In genomic region chr3:20040476-20041196, GRCh38 we compare ENCODE assay signal across 8 cellular contexts. TPM values are rescaled to one million over a fixed set of nuclear protein-coding genes. Genes with fewer than 3 reads are reported as not detected.
DNase-seq lines count a peak whose midpoint lies in the region; ATAC-seq and TF ChIP-seq lines count a peak whose summit lies in the region.

No MANE protein-coding gene starts in this region.

- TF ChIP-seq POLR2A in ovary (IDR thresholded peaks at IDR 0.05): peak; percentile 7

- H3K4me1 Mint-ChIP-seq in activated naive CD8-positive, alpha-beta T cell treated with anti-CD3 and anti-CD28 coated beads, Interleukin-2, amount 50 U/mL, for 24 hours: peaks cover 53% of the 10 kb centered on the region
- peaks cover 35% of the 10 kb centered on the region for H3K4me1 Mint-ChIP-seq in type B pancreatic cell (ENCODE audit: unreplicated experiment)

- H3K27ac Mint-ChIP-seq in activated naive CD8-positive, alpha-beta T cell treated with anti-CD3 and anti-CD28 coated beads, Interleukin-2, amount 50 U/mL, for 24 hours: peak overlapping the region; percentile 89
- peak overlapping the region; percentile 93 for H3K27ac Mint-ChIP-seq in type B pancreatic cell

- no peaks in the 10 kb centered on the region for H3K9me3 ChIP-seq in ovary

- TF ChIP-seq EP300 in ovary (IDR thresholded peaks at IDR 0.05): no peak

- H3K4me3 ChIP-seq in ovary: peak overlapping the region; percentile 70

- ATAC-seq in GM21723 (IDR thresholded peaks at IDR 0.05; ENCODE audit: unreplicated experiment) (peak; percentile 44), Right ventricle myocardium superior (ENCODE audit: poor library complexity) (peak; percentile 66)
- peak; percentile 27 for ATAC-seq in activated naive CD8-positive, alpha-beta T cell treated with anti-CD3 and anti-CD28 coated beads, Interleukin-2, amount 50 U/mL, for 24 hours

- peaks cover 6% of the 10 kb centered on the region for H3K4me1 ChIP-seq in ovary (ENCODE audit: insufficient read depth)

- peak overlapping the region; percentile 97 to 99 for H3K27ac ChIP-seq in ovary

- no peaks in the 10 kb centered on the region for H3K27me3 Mint-ChIP-seq in activated naive CD8-positive, alpha-beta T cell treated with anti-CD3 and anti-CD28 coated beads, Interleukin-2, amount 50 U/mL, for 24 hours
- peaks cover 3% of the 10 kb centered on the region for H3K27me3 Mint-ChIP-seq in type B pancreatic cell

- no peaks in the 10 kb centered on the region for H3K9me3 Mint-ChIP-seq in activated naive CD8-positive, alpha-beta T cell treated with anti-CD3 and anti-CD28 coated beads, Interleukin-2, amount 50 U/mL, for 24 hours
- no peaks in the 10 kb centered on the region for H3K9me3 Mint-ChIP-seq in type B pancreatic cell

- H3K36me3 ChIP-seq in ovary: no peaks in the 10 kb centered on the region

- no peaks in the 10 kb centered on the region for H3K27me3 ChIP-seq in ovary

- intact Hi-C loops in Right ventricle myocardium superior (cut with DNase I) (loop anchor here (5.0 to 10.0 kb wide), 2 partner anchors 93 to 144 kb away; partner anchors contain the start of genes RAB5A and SGO1), ovary (cut with DNase I) (loop anchor here in 2 of 4 donors (1.0 to 10.0 kb wide), 3 partner anchors 93 to 144 kb away; partner anchors contain the start of genes RAB5A (in 2 of the 2) and SGO1 (in 1 of the 2))

- TF ChIP-seq CTCF in ovary (IDR thresholded peaks at IDR 0.05): peak in 1 of 3 donors; percentile 22
- no peak for TF ChIP-seq CTCF in type B pancreatic cell (conservative IDR thresholded peaks at IDR 0.05)

- DNase-seq in GDM1 (lab: John Stamatoyannopoulos, UW) (peak; percentile 52), KG1 (lab: John Stamatoyannopoulos, UW) (peak; percentile 55), SKM-1 treated with dmso at 0.1 percent for 144 hours (lab: John Stamatoyannopoulos, UW; ENCODE audit: unreplicated experiment) (peak; percentile 76), Right ventricle myocardium superior (peak; percentile 90), ovary (peak; percentile 82 to 87 (median 85)), type B pancreatic cell (ENCODE audit: extremely low spot score, unreplicated experiment) (peak; percentile 75)
- peak; percentile 75 for DNase-seq in activated naive CD8-positive, alpha-beta T cell treated with anti-CD3 and anti-CD28 coated beads, Interleukin-2, amount 50 U/mL, for 24 hours

- peak overlapping the region; percentile 90 for H3K4me3 Mint-ChIP-seq in activated naive CD8-positive, alpha-beta T cell treated with anti-CD3 and anti-CD28 coated beads, Interleukin-2, amount 50 U/mL, for 24 hours
- peak overlapping the region; percentile 98 for H3K4me3 Mint-ChIP-seq in type B pancreatic cell

- H3K36me3 Mint-ChIP-seq in activated naive CD8-positive, alpha-beta T cell treated with anti-CD3 and anti-CD28 coated beads, Interleukin-2, amount 50 U/mL, for 24 hours (ENCODE audit: low read depth): no peaks in the 10 kb centered on the region
- H3K36me3 Mint-ChIP-seq in type B pancreatic cell: no peaks in the 10 kb centered on the region

- 0 to 1% (median 1%) methylated on average over 16 to 73 of the region's 73 CpGs for WGBS in ovary, 3 donors

RNA-seq across cellular contexts. Expression of gene KAT2B, which starts 0.4 kb away (rescaled TPM):
- total RNA-seq in Right ventricle myocardium superior (117 TPM), ovary (10 to 100 TPM; 31.4 to 49.3 (median 36.9) TPM), type B pancreatic cell (ENCODE audit: low replicate concordance) (13.2 and 15.4 TPM in 2 replicates)
- 10 to 100 TPM; 15.1 to 26.1 TPM for polyA plus RNA-seq in ovary

RNA-seq across cellular contexts. Expression of gene PP2D1, which starts 28.6 kb away (rescaled TPM):
- total RNA-seq in Right ventricle myocardium superior (not detected), ovary (not detected), type B pancreatic cell (ENCODE audit: low replicate concordance) (not detected in 2 replicates)
- polyA plus RNA-seq in ovary: not detected

Comparison
In these comparisons a context has a peak if more than half of its experiments do, and no peak if none do; other contexts are left out.
1. Peak in every context shown above with its lines: DNase-seq, ATAC-seq, H3K4me3 ChIP-seq and H3K27ac ChIP-seq.